Comparison of ENCODE assay signal across 12 cellular contexts in genomic region chr19:58497634-58498170, GRCh38. TPM values are rescaled to one million over a fixed set of nuclear protein-coding genes. Genes with fewer than 3 reads are reported as not detected.
A peak's percentile ranks its signal among the peaks of the same experiment; 100 is the strongest.
DNase-seq lines count a peak whose midpoint lies in the region; ATAC-seq lines count a peak whose summit lies in the region.
"Had no signal": no experiment of that assay in that cellular context is flagged by ENCODE, and none has a peak within 500 bp of the region (broad histone marks: within the 10 kb centered on the region; RNA-seq: fewer than 3 reads in every experiment).

No MANE protein-coding gene starts in this region.

- H3K36me3 Mint-ChIP-seq in T-helper 2 cell treated with Interferon-gamma antibody and Interleukin-4, amounts not matched to agents 5 μg/mL and 100 μg/mL, for 36 hours (ENCODE audit: low read depth), result no peaks in the 10 kb centered on the region
- H3K36me3 Mint-ChIP-seq in activated CD4-positive, alpha-beta memory T cell treated with anti-CD3 and anti-CD28 coated beads, Interleukin-2, amount 10 ng/mL, durations not matched to agents 7 days and 5 days (ENCODE audit: low read depth), result peaks cover 9% of the 10 kb centered on the region
- peaks cover 0 to 8% of the 10 kb centered on the region in 2 donors for H3K36me3 Mint-ChIP-seq in naive B cell

- H3K27me3 ChIP-seq in H7 (ENCODE audit: control insufficient read depth, insufficient read depth, low read length), result no peaks in the 10 kb centered on the region; the same call in 1 of the 2 replicates
- H3K27me3 ChIP-seq: tibial artery had no signal

- H3K4me1 Mint-ChIP-seq in T-helper 2 cell treated with Interferon-gamma antibody and Interleukin-4, amounts not matched to agents 5 μg/mL and 100 μg/mL, for 36 hours (ENCODE audit: low read depth), result peaks cover 22% of the 10 kb centered on the region
- peaks cover 33% of the 10 kb centered on the region for H3K4me1 Mint-ChIP-seq in activated CD4-positive, alpha-beta memory T cell treated with anti-CD3 and anti-CD28 coated beads, Interleukin-2, amount 10 ng/mL, durations not matched to agents 7 days and 5 days
- H3K4me1 Mint-ChIP-seq in naive B cell, result peaks cover 12 to 21% (median 13%) of the 10 kb centered on the region in 3 donors

- H3K4me3 ChIP-seq in H7 (ENCODE audit: insufficient read depth, low read depth, low read length), result no peak overlapping the region

- DNase-seq in T-helper 2 cell treated with Interferon-gamma antibody and Interleukin-4, amounts not matched to agents 5 μg/mL and 100 μg/mL, for 36 hours (ENCODE audit: low spot score), result no peak
- DNase-seq in T-helper 2 cell (no peak), H7 (peak; percentile 14), naive B cell (no peak), SHP77 treated with DMSO at 0.1 percent for 48 hours (lab: John Stamatoyannopoulos, UW) (no peak)
- no peak for DNase-seq in activated CD4-positive, alpha-beta memory T cell treated with anti-CD3 and anti-CD28 coated beads, Interleukin-2, amount 10 ng/mL, durations not matched to agents 7 days and 5 days
- DNase-seq: left cardiac atrium, NCI-H2081 treated with DMSO at 0.1 percent for 48 hours, T-helper 17 cell had no signal

- H3K9me3 Mint-ChIP-seq in T-helper 2 cell treated with Interferon-gamma antibody and Interleukin-4, amounts not matched to agents 5 μg/mL and 100 μg/mL, for 36 hours, result no peaks in the 10 kb centered on the region
- peaks cover 8% of the 10 kb centered on the region for H3K9me3 Mint-ChIP-seq in activated CD4-positive, alpha-beta memory T cell treated with anti-CD3 and anti-CD28 coated beads, Interleukin-2, amount 10 ng/mL, durations not matched to agents 7 days and 5 days
- peaks cover 0 to 16% (median 11%) of the 10 kb centered on the region in 7 donors for H3K9me3 Mint-ChIP-seq in naive B cell

- peak overlapping the region; percentile 98 for H3K4me3 Mint-ChIP-seq in T-helper 2 cell treated with Interferon-gamma antibody and Interleukin-4, amounts not matched to agents 5 μg/mL and 100 μg/mL, for 36 hours
- H3K4me3 Mint-ChIP-seq in activated CD4-positive, alpha-beta memory T cell treated with anti-CD3 and anti-CD28 coated beads, Interleukin-2, amount 10 ng/mL, durations not matched to agents 7 days and 5 days, result peak overlapping the region; percentile 93
- H3K4me3 Mint-ChIP-seq in naive B cell, result peak overlapping the region in 6 of 8 donors; percentile 42 to 97 (median 94)

- CTCF ChIA-PET in activated CD4-positive, alpha-beta memory T cell treated with anti-CD3 and anti-CD28 coated beads, Interleukin-2, amount 10 ng/mL, durations not matched to agents 7 days and 5 days (lab: Charles Lee), result interaction anchor here (0.8 kb wide), 1 partner anchor 16 kb away, joined by 3 read pairs; no protein-coding TSS in a partner anchor

- ATAC-seq in naive B cell (ENCODE audit: low read depth in 2 of 2) (no peak), HG03520 (IDR thresholded peaks at IDR 0.05; ENCODE audit: unreplicated experiment) (no peak), GM21390 (IDR thresholded peaks at IDR 0.05; ENCODE audit: unreplicated experiment) (no peak)
- ATAC-seq: T-helper 17 cell had no signal

- no peaks in the 10 kb centered on the region for H3K27me3 Mint-ChIP-seq in T-helper 2 cell treated with Interferon-gamma antibody and Interleukin-4, amounts not matched to agents 5 μg/mL and 100 μg/mL, for 36 hours (ENCODE audit: low read depth)
- H3K27me3 Mint-ChIP-seq in activated CD4-positive, alpha-beta memory T cell treated with anti-CD3 and anti-CD28 coated beads, Interleukin-2, amount 10 ng/mL, durations not matched to agents 7 days and 5 days, result no peaks in the 10 kb centered on the region
- H3K27me3 Mint-ChIP-seq in naive B cell, result no peaks in the 10 kb centered on the region
- H3K27me3 Mint-ChIP-seq: T-helper 17 cell had no signal

- POLR2A ChIA-PET in activated CD4-positive, alpha-beta memory T cell treated with anti-CD3 and anti-CD28 coated beads, Interleukin-2, amount 10 ng/mL, durations not matched to agents 7 days and 5 days (lab: Charles Lee), result no interaction called here

- no peaks in the 10 kb centered on the region for H3K36me3 ChIP-seq in H7 (replicated peaks; ENCODE audit: control insufficient read depth, insufficient read depth, low read length)
- H3K36me3 ChIP-seq: tibial artery had no signal

- H3K27ac Mint-ChIP-seq in T-helper 2 cell treated with Interferon-gamma antibody and Interleukin-4, amounts not matched to agents 5 μg/mL and 100 μg/mL, for 36 hours, result no peak overlapping the region
- H3K27ac Mint-ChIP-seq in activated CD4-positive, alpha-beta memory T cell treated with anti-CD3 and anti-CD28 coated beads, Interleukin-2, amount 10 ng/mL, durations not matched to agents 7 days and 5 days, result peak overlapping the region; percentile 14
- H3K27ac Mint-ChIP-seq in naive B cell, result peak overlapping the region in 3 of 6 donors; percentile 37 to 74 (median 49)

RNA-seq across cellular contexts. Expression of gene SLC27A5, which starts 14.1 kb away (rescaled TPM):
- total RNA-seq in H7 (2014; rRNA removed; shearing (Covaris generic)), result 19.4 and 23.9 TPM in 2 replicates
- 10 to 100 TPM; 16.8 to 17.1 TPM for total RNA-seq in activated CD4-positive, alpha-beta memory T cell treated with anti-CD3 and anti-CD28 coated beads, Interleukin-2, amount 10 ng/mL, durations not matched to agents 7 days and 5 days
- 10 to 100 TPM; 12.0 to 17.8 (median 12.7) TPM for polyA plus RNA-seq in naive B cell (ENCODE audit: low read depth in 6 of 6)

RNA-seq across cellular contexts. Expression of gene ZNF446, which starts 21.6 kb away (rescaled TPM):
- 7.4 and 8.4 TPM in 2 replicates for total RNA-seq in H7 (2014; rRNA removed; shearing (Covaris generic))
- 1 to 10 TPM; 8.4 to 8.7 TPM for total RNA-seq in activated CD4-positive, alpha-beta memory T cell treated with anti-CD3 and anti-CD28 coated beads, Interleukin-2, amount 10 ng/mL, durations not matched to agents 7 days and 5 days
- 1 to 10 TPM; 4.1 to 6.2 (median 5.0) TPM for polyA plus RNA-seq in naive B cell (ENCODE audit: low read depth in 6 of 6)

RNA-seq across cellular contexts. Expression of gene ZBTB45, which starts 21.9 kb away (rescaled TPM):
- 12.6 and 20.4 TPM in 2 replicates for total RNA-seq in H7 (2014; rRNA removed; shearing (Covaris generic))
- 10 to 100 TPM; 15.8 to 17.4 TPM for total RNA-seq in activated CD4-positive, alpha-beta memory T cell treated with anti-CD3 and anti-CD28 coated beads, Interleukin-2, amount 10 ng/mL, durations not matched to agents 7 days and 5 days
- 1 to 10 TPM; 3.3 to 6.8 (median 4.8) TPM for polyA plus RNA-seq in naive B cell (ENCODE audit: low read depth in 6 of 6)

RNA-seq across cellular contexts. Expression of gene ZNF324, which starts 30.8 kb away (rescaled TPM):
- total RNA-seq in H7 (2014; rRNA removed; shearing (Covaris generic)), result 6.6 and 6.8 TPM in 2 replicates
- total RNA-seq in activated CD4-positive, alpha-beta memory T cell treated with anti-CD3 and anti-CD28 coated beads, Interleukin-2, amount 10 ng/mL, durations not matched to agents 7 days and 5 days, result 10 to 100 TPM; 10.8 to 12.1 TPM
- polyA plus RNA-seq in naive B cell (ENCODE audit: low read depth in 6 of 6), result 10 to 100 TPM in 5 of 6 donors, 1 to 10 TPM in 1; 8.5 to 30.0 (median 14.4) TPM

RNA-seq across cellular contexts. Expression of gene TRIM28, which starts 46.2 kb away (rescaled TPM):
- 1,648 and 1,979 TPM in 2 replicates for total RNA-seq in H7 (2014; rRNA removed; shearing (Covaris generic))
- total RNA-seq in activated CD4-positive, alpha-beta memory T cell treated with anti-CD3 and anti-CD28 coated beads, Interleukin-2, amount 10 ng/mL, durations not matched to agents 7 days and 5 days, result 100 to 1,000 TPM; 345 TPM
- polyA plus RNA-seq in naive B cell (ENCODE audit: low read depth in 6 of 6), result 100 to 1,000 TPM in 1 of 6 donors, 10 to 100 TPM in 5; 25.7 to 100 (median 50.8) TPM
